In the genomic region with DNA sequence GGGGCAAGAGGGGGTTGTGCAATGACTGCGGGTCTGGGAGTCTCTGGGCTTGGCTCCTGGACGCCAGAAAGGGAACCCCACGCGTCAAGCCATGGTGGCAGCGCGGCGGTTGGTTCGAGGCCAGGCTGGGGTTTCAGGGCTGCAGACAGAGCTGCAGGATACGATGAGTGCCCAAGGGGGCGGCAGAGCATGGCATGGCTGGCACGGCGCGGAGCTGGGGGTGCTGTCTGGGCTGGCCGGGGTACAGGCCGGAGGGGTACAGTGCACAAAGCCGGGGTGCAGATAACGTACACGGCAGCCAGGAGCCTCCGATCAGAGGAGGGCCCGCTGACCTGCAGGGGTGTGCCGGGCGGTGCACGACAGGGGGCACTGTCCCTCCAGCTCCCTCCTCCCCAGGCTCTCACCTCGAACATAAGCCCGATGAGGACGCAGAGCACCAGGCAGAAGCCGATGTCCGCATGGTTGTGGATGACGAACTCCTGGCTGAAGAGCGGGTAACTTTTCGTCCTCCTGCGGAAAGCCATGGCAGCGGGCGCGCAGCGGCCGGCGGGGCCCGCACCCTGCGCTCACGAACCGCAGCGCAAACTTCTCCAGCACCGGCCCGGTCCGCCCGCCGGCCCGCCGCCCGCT, we compare ENCODE assay signal across 8 cellular contexts. TPM values are rescaled to one million over a fixed set of nuclear protein-coding genes. Genes with fewer than 3 reads are reported as not detected.
A peak's percentile ranks its signal among the peaks of the same experiment; 100 is the strongest.
DNase-seq lines count a peak whose midpoint lies in the region; ATAC-seq and TF ChIP-seq lines count a peak whose summit lies in the region.

No MANE protein-coding gene starts in this region.

- H3K4me3 ChIP-seq in DND-41 (ENCODE audit: low read depth in 1 of 2, low read length in 2 of 2) (peak overlapping the region; percentile 26 to 62; a peak in 3 of 4 replicates), HUES48 (ENCODE audit: low read depth, low read length) (peak overlapping the region; percentile 79), right atrium auricular region (peak overlapping the region; percentile 73 to 87), rectal smooth muscle tissue (ENCODE audit: low read length) (peak overlapping the region; percentile 75)

- peak overlapping the region; percentile 77 for H3K9ac ChIP-seq in DND-41 (ENCODE audit: low read depth, low read length)
- peak overlapping the region; percentile 70 for H3K9ac ChIP-seq in HUES48 (ENCODE audit: low read depth, low read length)
- peak overlapping the region; percentile 19 for H3K9ac ChIP-seq in rectal smooth muscle tissue (ENCODE audit: low read length)

- H3K27ac Mint-ChIP-seq in activated naive CD8-positive, alpha-beta T cell treated with anti-CD3 and anti-CD28 coated beads, Interleukin-2, amount 10 ng/mL, durations not matched to agents 7 days and 5 days, result peak overlapping the region; percentile 26

- H3K9me3 Mint-ChIP-seq in activated naive CD8-positive, alpha-beta T cell treated with anti-CD3 and anti-CD28 coated beads, Interleukin-2, amount 10 ng/mL, durations not matched to agents 7 days and 5 days, result no peaks in the 10 kb centered on the region

- POLR2A ChIA-PET in activated naive CD8-positive, alpha-beta T cell treated with anti-CD3 and anti-CD28 coated beads, Interleukin-2, amount 10 ng/mL, durations not matched to agents 7 days and 5 days (lab: Charles Lee), result interaction anchor here (0.7 to 1.5 kb wide), 2 partner anchors 27 to 40 kb away, joined by 4 to 6 read pairs; no protein-coding TSS in a partner anchor

- peaks cover 36% of the 10 kb centered on the region for H4K20me1 ChIP-seq in DND-41 (ENCODE audit: insufficient read depth, low read length)

- H3K27ac ChIP-seq in DND-41 (ENCODE audit: low read length) (peak overlapping the region; percentile 56), HUES48 (ENCODE audit: low read depth, low read length) (peak overlapping the region; percentile 85), right atrium auricular region (peak overlapping the region; percentile 84 to 99), rectal smooth muscle tissue (ENCODE audit: low read depth, low read length) (peak overlapping the region; percentile 54)

- 0 out of 2 replicates have a peak, but pooled peaks cover 3% of the 10 kb centered on the region for H3K36me3 ChIP-seq in DND-41 (ENCODE audit: insufficient read depth, low read length)
- no peaks in the 10 kb centered on the region for H3K36me3 ChIP-seq in HUES48 (ENCODE audit: control insufficient read depth, insufficient read depth, low read length)
- H3K36me3 ChIP-seq in right atrium auricular region, result no peaks in the 10 kb centered on the region
- H3K36me3 ChIP-seq in rectal smooth muscle tissue (ENCODE audit: control insufficient read depth, insufficient read depth, low read length), result no peaks in the 10 kb centered on the region

- H3K4me3 Mint-ChIP-seq in activated naive CD8-positive, alpha-beta T cell treated with anti-CD3 and anti-CD28 coated beads, Interleukin-2, amount 10 ng/mL, durations not matched to agents 7 days and 5 days, result peak overlapping the region; percentile 64

- peaks cover 51% of the 10 kb centered on the region for H3K79me2 ChIP-seq in DND-41 (ENCODE audit: insufficient read depth, low read length)

- peak overlapping the region; percentile 47 for H2AFZ ChIP-seq in DND-41 (ENCODE audit: low read depth, low read length)

- peak; percentile 58 for ATAC-seq in DND-41 (ENCODE audit: insufficient read depth, low read depth)
- ATAC-seq in GM21447 (IDR thresholded peaks at IDR 0.05; ENCODE audit: unreplicated experiment), result peak; percentile 49
- peak; percentile 68 for ATAC-seq in activated naive CD8-positive, alpha-beta T cell treated with anti-CD3 and anti-CD28 coated beads, Interleukin-2, amount 10 ng/mL, durations not matched to agents 7 days and 5 days (ENCODE audit: low read depth)

- no peaks in the 10 kb centered on the region for H3K36me3 Mint-ChIP-seq in activated naive CD8-positive, alpha-beta T cell treated with anti-CD3 and anti-CD28 coated beads, Interleukin-2, amount 10 ng/mL, durations not matched to agents 7 days and 5 days

- H3K4me1 ChIP-seq in DND-41 (ENCODE audit: insufficient read depth, low read length) (peaks cover 58% of the 10 kb centered on the region), HUES48 (ENCODE audit: control insufficient read depth, insufficient read depth, low read length) (peaks cover 34% of the 10 kb centered on the region), right atrium auricular region (peaks cover 0 to 56% of the 10 kb centered on the region in 2 donors), rectal smooth muscle tissue (ENCODE audit: control insufficient read depth, insufficient read depth, low read length) (peaks cover 12% of the 10 kb centered on the region)

- H3K4me2 ChIP-seq in DND-41 (ENCODE audit: insufficient read depth, low read length), result peak overlapping the region; percentile 89

- H3K27me3 ChIP-seq in DND-41 (ENCODE audit: insufficient read depth, low read length, poor library complexity) (no peaks in the 10 kb centered on the region), HUES48 (ENCODE audit: control insufficient read depth, insufficient read depth, low read length) (no peaks in the 10 kb centered on the region), right atrium auricular region (no peaks in the 10 kb centered on the region), rectal smooth muscle tissue (ENCODE audit: control insufficient read depth, insufficient read depth, low read length) (no peaks in the 10 kb centered on the region)

- H3K9me3 ChIP-seq in DND-41 (ENCODE audit: insufficient read depth, low read length, severe bottlenecking) (no peaks in the 10 kb centered on the region), HUES48 (ENCODE audit: control insufficient read depth, insufficient read depth, low read length) (no peaks in the 10 kb centered on the region), right atrium auricular region (no peaks in the 10 kb centered on the region)

- H3K27me3 Mint-ChIP-seq in activated naive CD8-positive, alpha-beta T cell treated with anti-CD3 and anti-CD28 coated beads, Interleukin-2, amount 10 ng/mL, durations not matched to agents 7 days and 5 days, result peaks cover 38% of the 10 kb centered on the region

- TF ChIP-seq CTCF in DND-41 (IDR thresholded peaks at IDR 0.05; ENCODE audit: borderline replicate concordance, extremely low read depth, low read length, poor library complexity, severe bottlenecking) (peak; percentile 64), right atrium auricular region (IDR thresholded peaks at IDR 0.05) (peak in 1 of 2 donors; percentile 67)

- peak; percentile 58 for DNase-seq in DND-41
- DNase-seq in SK-N-DZ (ENCODE audit: low spot score), result peak; percentile 77
- DNase-seq in activated naive CD8-positive, alpha-beta T cell treated with anti-CD3 and anti-CD28 coated beads, Interleukin-2, amount 10 ng/mL, durations not matched to agents 7 days and 5 days, result peak; percentile 67
- no peak for DNase-seq in right atrium auricular region (ENCODE audit: low spot score)
- DNase-seq in NCI-H128 (lab: John Stamatoyannopoulos, UW; ENCODE audit: unreplicated experiment), result no peak

- H3K4me1 Mint-ChIP-seq in activated naive CD8-positive, alpha-beta T cell treated with anti-CD3 and anti-CD28 coated beads, Interleukin-2, amount 10 ng/mL, durations not matched to agents 7 days and 5 days, result peaks cover 24% of the 10 kb centered on the region

RNA-seq across cellular contexts. Expression of a gene that starts 0.4 kb away (rescaled TPM):
- polyA plus RNA-seq in SK-N-DZ (2014; cell fraction: cytosol; rRNA removed), result 3.9 and 4.3 TPM in 2 replicates
- 4.0 and 5.7 TPM in 2 replicates for polyA plus RNA-seq in SK-N-DZ (2014; cell fraction: nucleus; rRNA removed)
- total RNA-seq in activated naive CD8-positive, alpha-beta T cell treated with anti-CD3 and anti-CD28 coated beads, Interleukin-2, amount 10 ng/mL, durations not matched to agents 7 days and 5 days, result 1 to 10 TPM; 4.8 to 5.0 TPM
- 10 to 100 TPM; 10.3 to 15.9 TPM for total RNA-seq in right atrium auricular region

Comparison
In these comparisons a context has a peak if more than half of its experiments do, and no peak if none do; other contexts are left out.
1. DNase-seq: peak in DND-41 (single experiment), SK-N-DZ (single experiment) and activated naive CD8-positive, alpha-beta T cell treated with anti-CD3 and anti-CD28 coated beads, Interleukin-2, amount 10 ng/mL, durations not matched to agents 7 days and 5 days (single experiment); none in right atrium auricular region (single experiment) and NCI-H128 (single experiment).
2. H3K9ac ChIP-seq: peak in every context shown above with its lines; median percentile 77 in DND-41; 70 in HUES48; 19 in rectal smooth muscle tissue.
3. Peak in every context shown above with its lines, with median percentiles within 50 percentile points of each other: ATAC-seq, H3K27ac ChIP-seq and H3K4me3 ChIP-seq.